ENCODE assay signal across 14 cellular contexts in the genomic region with DNA sequence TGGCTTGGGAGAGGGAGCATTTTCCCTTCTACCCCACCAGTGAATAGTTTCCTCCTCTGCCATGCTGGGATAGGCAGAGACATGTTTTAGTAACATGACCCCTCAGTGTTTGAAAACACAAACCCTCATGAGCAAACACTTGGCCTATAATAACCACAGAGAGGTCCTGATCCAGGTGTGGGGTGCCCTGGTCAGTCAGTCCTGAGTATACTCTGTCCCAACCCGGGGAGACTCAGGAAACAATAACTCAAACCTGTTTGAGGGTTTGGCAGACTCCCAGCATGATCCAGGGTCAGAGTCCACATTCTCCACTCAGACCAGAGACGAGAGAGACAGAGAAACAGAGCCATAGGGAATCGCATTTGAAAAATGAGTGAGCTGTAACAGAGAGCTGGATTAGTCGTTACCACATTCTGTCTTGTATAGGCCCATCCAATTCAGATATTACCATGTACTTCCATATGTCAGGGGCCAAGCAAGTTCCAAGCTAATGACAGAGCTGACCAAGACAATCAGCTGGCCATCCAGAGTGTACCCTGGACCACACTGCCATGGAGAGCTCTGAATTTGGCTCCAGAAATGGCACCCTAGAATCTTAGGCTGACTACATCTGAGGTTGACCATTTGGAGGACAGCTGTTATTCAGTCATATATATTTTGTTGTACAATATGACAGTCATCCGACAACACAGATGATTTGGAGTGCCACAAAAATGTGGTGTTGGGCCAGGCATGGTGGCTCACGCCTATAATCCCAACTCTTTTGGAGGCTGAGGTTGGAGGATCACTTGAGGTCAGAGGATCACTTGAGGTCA. TPM values are rescaled to one million over a fixed set of nuclear protein-coding genes. Genes with fewer than 3 reads are reported as not detected.
DNase-seq lines count a peak whose midpoint lies in the region; ATAC-seq and TF ChIP-seq lines count a peak whose summit lies in the region.
"Had no signal": no experiment of that assay in that cellular context is flagged by ENCODE, and none has a peak within 500 bp of the region (broad histone marks: within the 10 kb centered on the region; RNA-seq: fewer than 3 reads in every experiment).

No MANE protein-coding gene starts in this region.

- peak; percentile 93 for DNase-seq in DMS53 (lab: John Stamatoyannopoulos, UW)
- DNase-seq in NCI-H69 (lab: John Stamatoyannopoulos, UW) = peak; percentile 76
- DNase-seq in epithelial cell of proximal tubule (ENCODE audit: low read depth) = peak; percentile 74
- DNase-seq in stimulated activated naive CD4-positive, alpha-beta T cell (lab: John Stamatoyannopoulos, UW) = no peak
- DNase-seq: activated T-cell treated with anti-CD3 and anti-CD28 coated beads, Interleukin-2, amount 50 U/mL, for 4 hours; CD4-positive, alpha-beta memory T cell; GM23248; Karpas-422; NCI-H2227 treated with DMSO at 0.1 percent for 48 hours had no signal

- no peaks in the 10 kb centered on the region for H3K36me3 Mint-ChIP-seq in nephron (ENCODE audit: low read depth)
- no peaks in the 10 kb centered on the region for H3K36me3 Mint-ChIP-seq in activated T-helper 17 cell treated with anti-CD3 and anti-CD28 coated beads, Interleukin-2, amount 50 U/mL, for 72 hours (ENCODE audit: low read depth)
- H3K36me3 Mint-ChIP-seq: CD4-positive, alpha-beta memory T cell had no signal

- no peak overlapping the region for H3K4me3 ChIP-seq in epithelial cell of proximal tubule (ENCODE audit: low read depth, low read length)
- H3K4me3 ChIP-seq: ascending aorta, GM23248 had no signal

- peaks cover 40% of the 10 kb centered on the region for H3K4me1 Mint-ChIP-seq in nephron
- peaks cover 13% of the 10 kb centered on the region for H3K4me1 Mint-ChIP-seq in activated T-helper 17 cell treated with anti-CD3 and anti-CD28 coated beads, Interleukin-2, amount 50 U/mL, for 72 hours

- ATAC-seq in GM19397 (IDR thresholded peaks at IDR 0.05; ENCODE audit: unreplicated experiment) = no peak
- ATAC-seq in activated T-helper 17 cell treated with anti-CD3 and anti-CD28 coated beads, Interleukin-2, amount 50 U/mL, for 72 hours (replicated peaks) = no peak
- ATAC-seq in GM19035 (IDR thresholded peaks at IDR 0.05; ENCODE audit: unreplicated experiment) = no peak
- ATAC-seq: activated T-cell treated with anti-CD3 and anti-CD28 coated beads, Interleukin-2, amount 50 U/mL, for 4 hours had no signal

- no peak for TF ChIP-seq CTCF in epithelial cell of proximal tubule (conservative IDR thresholded peaks at IDR 0.05; ENCODE audit: low read depth, low read length)
- TF ChIP-seq CTCF in nephron (IDR thresholded peaks at IDR 0.05; ENCODE audit: unreplicated experiment in 3 of 3) = no peak

- H3K27ac Mint-ChIP-seq in nephron = peak overlapping the region in 2 of 3 experiments; percentile 75 to 84
- no peak overlapping the region for H3K27ac Mint-ChIP-seq in activated T-helper 17 cell treated with anti-CD3 and anti-CD28 coated beads, Interleukin-2, amount 50 U/mL, for 72 hours

- H3K9me3 Mint-ChIP-seq in nephron = no peaks in the 10 kb centered on the region
- H3K9me3 Mint-ChIP-seq in activated T-helper 17 cell treated with anti-CD3 and anti-CD28 coated beads, Interleukin-2, amount 50 U/mL, for 72 hours = no peaks in the 10 kb centered on the region
- H3K9me3 Mint-ChIP-seq: activated T-cell treated with anti-CD3 and anti-CD28 coated beads, Interleukin-2, amount 50 U/mL, for 4 hours; CD4-positive, alpha-beta memory T cell had no signal

- peaks cover under 1% of the 10 kb centered on the region for H3K27me3 Mint-ChIP-seq in nephron (ENCODE audit: low read depth)
- peaks cover 3% of the 10 kb centered on the region for H3K27me3 Mint-ChIP-seq in activated T-helper 17 cell treated with anti-CD3 and anti-CD28 coated beads, Interleukin-2, amount 50 U/mL, for 72 hours

- H3K4me3 Mint-ChIP-seq in nephron = no peak overlapping the region
- H3K4me3 Mint-ChIP-seq in activated T-helper 17 cell treated with anti-CD3 and anti-CD28 coated beads, Interleukin-2, amount 50 U/mL, for 72 hours = no peak overlapping the region
- H3K4me3 Mint-ChIP-seq: activated T-cell treated with anti-CD3 and anti-CD28 coated beads, Interleukin-2, amount 50 U/mL, for 4 hours; CD4-positive, alpha-beta memory T cell had no signal

RNA-seq across cellular contexts. Expression of a gene that starts 4.2 kb away (rescaled TPM):
- total RNA-seq in epithelial cell of proximal tubule = 0.43 TPM in 1 of 2 replicates, not detected in the other
- 10 to 100 TPM in 1 of 2 donors, under 1 TPM in 1; 0.89 to 31.7 TPM for total RNA-seq in activated T-helper 17 cell treated with anti-CD3 and anti-CD28 coated beads, Interleukin-2, amount 50 U/mL, for 72 hours
- total RNA-seq: CD4-positive, alpha-beta memory T cell had no signal

RNA-seq across cellular contexts. Expression of a gene that starts 4.5 kb away (rescaled TPM):
- 11.9 and 17.5 TPM in 2 replicates for total RNA-seq in epithelial cell of proximal tubule
- total RNA-seq in activated T-helper 17 cell treated with anti-CD3 and anti-CD28 coated beads, Interleukin-2, amount 50 U/mL, for 72 hours = 10 to 100 TPM in 1 of 2 donors, 1 to 10 TPM in 1; 9.4 to 16.1 TPM
- total RNA-seq: CD4-positive, alpha-beta memory T cell had no signal

RNA-seq across cellular contexts. Expression of a gene that starts 11.4 kb away (rescaled TPM):
- total RNA-seq in epithelial cell of proximal tubule = 19.0 and 35.4 TPM in 2 replicates
- total RNA-seq in activated T-helper 17 cell treated with anti-CD3 and anti-CD28 coated beads, Interleukin-2, amount 50 U/mL, for 72 hours = 10 to 100 TPM; 17.5 to 19.8 TPM

RNA-seq across cellular contexts. Expression of a gene that starts 11.7 kb away (rescaled TPM):
- 3,154 and 10,636 TPM in 2 replicates for total RNA-seq in epithelial cell of proximal tubule
- over 10,000 TPM in 1 of 2 donors, 1,000 to 10,000 TPM in 1; 5,785 to 10,768 TPM for total RNA-seq in activated T-helper 17 cell treated with anti-CD3 and anti-CD28 coated beads, Interleukin-2, amount 50 U/mL, for 72 hours

RNA-seq across cellular contexts. Expression of a gene that starts 18.8 kb away (rescaled TPM):
- not detected in 2 replicates for total RNA-seq in epithelial cell of proximal tubule
- total RNA-seq in activated T-helper 17 cell treated with anti-CD3 and anti-CD28 coated beads, Interleukin-2, amount 50 U/mL, for 72 hours = 100 to 1,000 TPM in 1 of 2 donors, 10 to 100 TPM in 1; 97.0 to 135 TPM
- total RNA-seq: ascending aorta, GM23248 had no signal

Comparison
In these comparisons a context has a peak if more than half of its experiments do, and no peak if none do; other contexts are left out.
1. DNase-seq: peak in DMS53 (single experiment), NCI-H69 (single experiment) and epithelial cell of proximal tubule (single experiment); none in stimulated activated naive CD4-positive, alpha-beta T cell (0 of 6).